Comparison of ENCODE assay signal across 1 cellular context in genomic region chr4:176195184-176195978, GRCh38.
TF ChIP-seq lines count a peak whose summit lies in the region.

Gene SPATA4 (minus strand): TSS chr4:176195585. CDS start chr4:176195562, 23 bp downstream.

TF ChIP-seq in HepG2, 621 proteins besides CTCF, POLR2A, EP300 and RAD21 (continued from another document and continues in another):
- TF ChIP-seq THAP9 (CRISPR knock-in tag; IDR thresholded peaks at IDR 0.05; ENCODE audit: borderline replicate concordance), result no peak; the same call in 1 of the 2 replicates
- no peak for TF ChIP-seq MBNL3 (CRISPR knock-in tag; conservative IDR thresholded peaks at IDR 0.05)
- TF ChIP-seq, protein P1, sequence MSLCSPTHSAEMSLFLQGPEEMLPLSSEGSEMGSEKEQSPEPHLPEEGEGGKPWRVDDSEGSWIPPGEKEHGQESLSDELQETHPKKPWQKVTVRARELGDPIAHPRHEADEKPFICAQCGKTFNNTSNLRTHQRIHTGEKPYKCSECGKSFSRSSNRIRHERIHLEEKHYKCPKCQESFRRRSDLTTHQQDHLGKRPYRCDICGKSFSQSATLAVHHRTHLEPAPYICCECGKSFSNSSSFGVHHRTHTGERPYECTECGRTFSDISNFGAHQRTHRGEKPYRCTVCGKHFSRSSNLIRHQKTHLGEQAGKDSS (CRISPR knock-in tag; IDR thresholded peaks at IDR 0.05; ENCODE audit: borderline replicate concordance, low read depth), result no peak
- TF ChIP-seq FOSL2 (CRISPR knock-in tag; IDR thresholded peaks at IDR 0.05), result no peak
- TF ChIP-seq ZNF510 (CRISPR knock-in tag; IDR thresholded peaks at IDR 0.05; ENCODE audit: low read depth), result no peak
- no peak for TF ChIP-seq SIX1 (CRISPR knock-in tag; IDR thresholded peaks at IDR 0.05; ENCODE audit: borderline replicate concordance)
- TF ChIP-seq, protein P2, sequence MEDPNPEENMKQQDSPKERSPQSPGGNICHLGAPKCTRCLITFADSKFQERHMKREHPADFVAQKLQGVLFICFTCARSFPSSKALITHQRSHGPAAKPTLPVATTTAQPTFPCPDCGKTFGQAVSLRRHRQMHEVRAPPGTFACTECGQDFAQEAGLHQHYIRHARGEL (CRISPR knock-in tag; IDR thresholded peaks at IDR 0.05), result no peak
- no peak for TF ChIP-seq HNF4G (IDR thresholded peaks at IDR 0.05; ENCODE audit: borderline replicate concordance, low read depth, low read length)
- TF ChIP-seq HNF4G (CRISPR knock-in tag; IDR thresholded peaks at IDR 0.05; ENCODE audit: borderline replicate concordance, low read depth), result no peak
- TF ChIP-seq FOXC1 (CRISPR knock-in tag; IDR thresholded peaks at IDR 0.05; ENCODE audit: borderline replicate concordance), result peak; percentile 56; the same call in 1 of the 2 replicates
- TF ChIP-seq ZNF615 (CRISPR knock-in tag; IDR thresholded peaks at IDR 0.05; ENCODE audit: borderline replicate concordance), result no peak
- no peak for TF ChIP-seq MLLT10 (CRISPR knock-in tag; IDR thresholded peaks at IDR 0.05)
- no peak for TF ChIP-seq KLF13 (CRISPR knock-in tag; IDR thresholded peaks at IDR 0.05)
- TF ChIP-seq HOXA9 (CRISPR knock-in tag; IDR thresholded peaks at IDR 0.05; ENCODE audit: borderline replicate concordance), result no peak
- TF ChIP-seq MAFF (IDR thresholded peaks at IDR 0.05; ENCODE audit: low read depth, low read length), result no peak
- no peak for TF ChIP-seq RARG (CRISPR knock-in tag; IDR thresholded peaks at IDR 0.05; ENCODE audit: low read depth)
- TF ChIP-seq DNMT3B (CRISPR knock-in tag; conservative IDR thresholded peaks at IDR 0.05), result no peak
- TF ChIP-seq PREB (CRISPR knock-in tag; IDR thresholded peaks at IDR 0.05), result no peak
- TF ChIP-seq ZBTB26 (CRISPR knock-in tag; IDR thresholded peaks at IDR 0.05; ENCODE audit: borderline replicate concordance), result 0 out of 2 replicates have a peak, but pooled peaks have one; percentile 29
- no peak for TF ChIP-seq JUN (CRISPR knock-in tag; IDR thresholded peaks at IDR 0.05)
- TF ChIP-seq, protein P3, sequence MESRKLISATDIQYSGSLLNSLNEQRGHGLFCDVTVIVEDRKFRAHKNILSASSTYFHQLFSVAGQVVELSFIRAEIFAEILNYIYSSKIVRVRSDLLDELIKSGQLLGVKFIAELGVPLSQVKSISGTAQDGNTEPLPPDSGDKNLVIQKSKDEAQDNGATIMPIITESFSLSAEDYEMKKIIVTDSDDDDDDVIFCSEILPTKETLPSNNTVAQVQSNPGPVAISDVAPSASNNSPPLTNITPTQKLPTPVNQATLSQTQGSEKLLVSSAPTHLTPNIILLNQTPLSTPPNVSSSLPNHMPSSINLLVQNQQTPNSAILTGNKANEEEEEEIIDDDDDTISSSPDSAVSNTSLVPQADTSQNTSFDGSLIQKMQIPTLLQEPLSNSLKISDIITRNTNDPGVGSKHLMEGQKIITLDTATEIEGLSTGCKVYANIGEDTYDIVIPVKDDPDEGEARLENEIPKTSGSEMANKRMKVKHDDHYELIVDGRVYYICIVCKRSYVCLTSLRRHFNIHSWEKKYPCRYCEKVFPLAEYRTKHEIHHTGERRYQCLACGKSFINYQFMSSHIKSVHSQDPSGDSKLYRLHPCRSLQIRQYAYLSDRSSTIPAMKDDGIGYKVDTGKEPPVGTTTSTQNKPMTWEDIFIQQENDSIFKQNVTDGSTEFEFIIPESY (CRISPR knock-in tag; IDR thresholded peaks at IDR 0.05), result no peak
- no peak for TF ChIP-seq KIAA2018 (CRISPR knock-in tag; IDR thresholded peaks at IDR 0.05; ENCODE audit: borderline replicate concordance)
- TF ChIP-seq HNRNPLL (IDR thresholded peaks at IDR 0.05; ENCODE audit: low read depth, low read length, poor library complexity, severe bottlenecking), result peak; percentile 94
- peak; percentile 94; the same call in 1 of the 2 replicates for TF ChIP-seq U2AF2 (IDR thresholded peaks at IDR 0.05; ENCODE audit: low read depth, low read length)
- no peak for TF ChIP-seq ZNF460 (CRISPR knock-in tag; IDR thresholded peaks at IDR 0.05; ENCODE audit: borderline replicate concordance)
- TF ChIP-seq SCMH1 (CRISPR knock-in tag; IDR thresholded peaks at IDR 0.05; ENCODE audit: borderline replicate concordance), result no peak
- TF ChIP-seq ZEB1 (IDR thresholded peaks at IDR 0.05; ENCODE audit: insufficient replicate concordance, low read depth), result no peak
- no peak for TF ChIP-seq PAF1 (CRISPR knock-in tag; IDR thresholded peaks at IDR 0.05)
- no peak; the same call in 1 of the 2 replicates for TF ChIP-seq ZSCAN31 (CRISPR knock-in tag; IDR thresholded peaks at IDR 0.05; ENCODE audit: low read depth)
- TF ChIP-seq PRDM4 (CRISPR knock-in tag; IDR thresholded peaks at IDR 0.05; ENCODE audit: borderline replicate concordance), result no peak
- no peak for TF ChIP-seq ZNF251 (CRISPR knock-in tag; IDR thresholded peaks at IDR 0.05)
- peak; percentile 48; the same call in 1 of the 2 replicates for TF ChIP-seq TAF1 (CRISPR knock-in tag; IDR thresholded peaks at IDR 0.05)
- no peak for TF ChIP-seq ZNF432 (CRISPR knock-in tag; IDR thresholded peaks at IDR 0.05; ENCODE audit: borderline replicate concordance)
- TF ChIP-seq RAD51 (IDR thresholded peaks at IDR 0.05; ENCODE audit: borderline replicate concordance), result no peak
- TF ChIP-seq SRSF4 (IDR thresholded peaks at IDR 0.05; ENCODE audit: low read depth, low read length, poor library complexity, severe bottlenecking), result no peak
- TF ChIP-seq, protein P4, sequence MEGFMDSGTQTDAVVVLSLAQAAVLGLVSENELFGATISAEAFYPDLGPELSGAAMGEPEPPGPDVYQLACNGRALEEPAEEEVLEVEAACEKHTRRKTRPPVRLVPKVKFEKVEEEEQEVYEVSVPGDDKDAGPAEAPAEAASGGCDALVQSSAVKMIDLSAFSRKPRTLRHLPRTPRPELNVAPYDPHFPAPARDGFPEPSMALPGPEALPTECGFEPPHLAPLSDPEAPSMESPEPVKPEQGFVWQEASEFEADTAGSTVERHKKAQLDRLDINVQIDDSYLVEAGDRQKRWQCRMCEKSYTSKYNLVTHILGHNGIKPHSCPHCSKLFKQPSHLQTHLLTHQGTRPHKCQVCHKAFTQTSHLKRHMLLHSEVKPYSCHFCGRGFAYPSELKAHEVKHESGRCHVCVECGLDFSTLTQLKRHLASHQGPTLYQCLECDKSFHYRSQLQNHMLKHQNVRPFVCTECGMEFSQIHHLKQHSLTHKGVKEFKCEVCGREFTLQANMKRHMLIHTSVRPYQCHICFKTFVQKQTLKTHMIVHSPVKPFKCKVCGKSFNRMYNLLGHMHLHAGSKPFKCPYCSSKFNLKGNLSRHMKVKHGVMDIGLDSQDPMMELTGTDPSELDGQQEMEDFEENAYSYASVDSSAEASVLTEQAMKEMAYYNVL (CRISPR knock-in tag; IDR thresholded peaks at IDR 0.05; ENCODE audit: borderline replicate concordance), result no peak
- TF ChIP-seq ZBTB20 (CRISPR knock-in tag; IDR thresholded peaks at IDR 0.05; ENCODE audit: borderline replicate concordance, low read depth), result no peak
- no peak for TF ChIP-seq ATF7 (IDR thresholded peaks at IDR 0.05)
- no peak for TF ChIP-seq ATF7 (CRISPR knock-in tag; IDR thresholded peaks at IDR 0.05)
- peak; percentile 56 for TF ChIP-seq POLR2AphosphoS5 (IDR thresholded peaks at IDR 0.05; ENCODE audit: low read depth, low read length)
- TF ChIP-seq HNRNPUL1 (IDR thresholded peaks at IDR 0.05; ENCODE audit: low read depth, low read length), result no peak
